8 cellular contexts compared by ENCODE assay signal in genomic region chr3:157174616-157175498, GRCh38. TPM values are rescaled to one million over a fixed set of nuclear protein-coding genes. Genes with fewer than 3 reads are reported as not detected.
DNase-seq lines count a peak whose midpoint lies in the region; ATAC-seq and TF ChIP-seq lines count a peak whose summit lies in the region.

No MANE protein-coding gene starts in this region.

- H3K79me2 ChIP-seq in SK-N-SH (ENCODE audit: insufficient read depth) = peaks cover 34% of the 10 kb centered on the region

- H3K9me3 ChIP-seq in SK-N-SH = no peaks in the 10 kb centered on the region

- H3K36me3 Mint-ChIP-seq in activated naive CD4-positive, alpha-beta T cell treated with anti-CD3 and anti-CD28 coated beads, Interleukin-2, amount 50 U/mL, for 72 hours = peaks cover 30 to 39% of the 10 kb centered on the region in 2 donors

- H3K36me3 ChIP-seq in SK-N-SH (replicated peaks in 1 of 2; ENCODE audit: control insufficient read depth in 1 of 2, insufficient read depth in 2 of 2, low read length in 1 of 2) = peaks cover 0 to 3% of the 10 kb centered on the region in 2 experiments

- CTCF ChIA-PET in GM10248 (lab: Yijun Ruan, JAX) (interaction anchor here (0.8 to 6.4 kb wide), 5 partner anchors 13 to 64 kb away, joined by 3 to 95 read pairs (median 7); partner anchors contain the start of gene CCNL1), SK-N-SH (lab: Yijun Ruan, JAX) (interaction anchor here (0.6 to 4.5 kb wide), 7 partner anchors 10 to 37 kb away, joined by 3 to 22 read pairs (median 6); partner anchors contain the start of gene CCNL1)

- no peaks in the 10 kb centered on the region for H4K20me1 ChIP-seq in SK-N-SH (ENCODE audit: insufficient read depth)

- H3K27ac Mint-ChIP-seq in activated naive CD4-positive, alpha-beta T cell treated with anti-CD3 and anti-CD28 coated beads, Interleukin-2, amount 50 U/mL, for 72 hours = peak overlapping the region; percentile 94 to 99

- POLR2A ChIA-PET in GM10248 (lab: Yijun Ruan, JAX) (interaction anchor here (1.1 to 5.5 kb wide), 5 partner anchors 12 to 86 kb away, joined by 6 to 73 read pairs (median 6); partner anchors contain the start of gene CCNL1), SK-N-SH (lab: Yijun Ruan, JAX) (interaction anchor here (0.6 to 2.8 kb wide), 9 partner anchors 10 to 234 kb away, joined by 3 to 94 read pairs (median 4); partner anchors contain the start of gene CCNL1)

- peak; percentile 8; the same call in 1 of the 2 replicates for TF ChIP-seq RAD21 in SK-N-SH (IDR thresholded peaks at IDR 0.05; ENCODE audit: low read length)

- peak overlapping the region; percentile 83 for H2AFZ ChIP-seq in SK-N-SH (ENCODE audit: low read depth)

- TF ChIP-seq CTCF in GM10248 (IDR thresholded peaks at IDR 0.05; ENCODE audit: control extremely low read depth, extremely low read depth, low read depth, missing control alignments) (no peak), SK-N-SH (IDR thresholded peaks at IDR 0.05) (no peak)

- peak; percentile 56 to 64; a peak in 2 of 4 replicates for TF ChIP-seq EP300 in SK-N-SH (IDR thresholded peaks at IDR 0.05; ENCODE audit: borderline replicate concordance in 1 of 2, low read depth in 1 of 2, low read length in 1 of 2)

- peak; percentile 96 for DNase-seq in GM10248 (ENCODE audit: extremely low spot score)
- DNase-seq in NCI-H1092 (lab: John Stamatoyannopoulos, UW) = peak; percentile 99
- DNase-seq in SK-N-SH = peak; percentile 92
- peak; percentile 91 to 100 for DNase-seq in activated naive CD4-positive, alpha-beta T cell treated with anti-CD3 and anti-CD28 coated beads, Interleukin-2, amount 50 U/mL, for 72 hours (ENCODE audit: low spot score in 2 of 2)
- DNase-seq in globus pallidus (ENCODE audit: low spot score) = peak; percentile 99
- peak; percentile 99 for DNase-seq in non-pigmented ciliary epithelial cell (ENCODE audit: low read depth)
- peak; percentile 99 for DNase-seq in superior temporal gyrus (ENCODE audit: extremely low spot score)

- peak overlapping the region; percentile 98 to 99 for H3K27ac ChIP-seq in SK-N-SH (ENCODE audit: low read depth in 2 of 2, low read length in 1 of 2)

- WGBS in SK-N-SH (ENCODE audit: low lambda C conversion rate) = under 1% methylated on average over 53 of the region's 63 CpGs

- peaks cover 0 to 10% of the 10 kb centered on the region in 2 donors for H3K9me3 Mint-ChIP-seq in activated naive CD4-positive, alpha-beta T cell treated with anti-CD3 and anti-CD28 coated beads, Interleukin-2, amount 50 U/mL, for 72 hours

- H3F3A ChIP-seq in SK-N-SH (replicated peaks; ENCODE audit: insufficient read depth) = peaks cover 8% of the 10 kb centered on the region

- H3K9me2 ChIP-seq in SK-N-SH = no peaks in the 10 kb centered on the region

- peak; percentile 95 for ATAC-seq in HG02610 (IDR thresholded peaks at IDR 0.05; ENCODE audit: unreplicated experiment)
- ATAC-seq in activated naive CD4-positive, alpha-beta T cell treated with anti-CD3 and anti-CD28 coated beads, Interleukin-2, amount 50 U/mL, for 72 hours = peak; percentile 95 to 97

- H3K4me3 ChIP-seq in SK-N-SH (ENCODE audit: low read depth in 2 of 2, low read length in 1 of 2) = peak overlapping the region; percentile 73 to 74

- H3K4me2 ChIP-seq in SK-N-SH = peak overlapping the region; percentile 89

- peaks cover 0 to 10% of the 10 kb centered on the region in 2 experiments; a peak in 2 of 4 replicates for H3K4me1 ChIP-seq in SK-N-SH (ENCODE audit: control insufficient read depth in 1 of 2, insufficient read depth in 2 of 2, low read depth in 1 of 2, low read length in 1 of 2)

- peak overlapping the region; percentile 96 for H3K9ac ChIP-seq in SK-N-SH

- H3K27me3 ChIP-seq in SK-N-SH (ENCODE audit: insufficient read depth) = no peaks in the 10 kb centered on the region

TF ChIP-seq in SK-N-SH, 30 proteins besides CTCF, POLR2A, EP300 and RAD21 (continues in another document):
- TF ChIP-seq EZH2phosphoT487 (IDR thresholded peaks at IDR 0.05; ENCODE audit: borderline replicate concordance, low read depth) = no peak
- TF ChIP-seq TCF12 (IDR thresholded peaks at IDR 0.05) = peak; percentile 69
- peak; percentile 35 for TF ChIP-seq RFX5 (IDR thresholded peaks at IDR 0.05; ENCODE audit: low read length)
- TF ChIP-seq FOXJ3 (CRISPR knock-in tag; IDR thresholded peaks at IDR 0.05) = peak; percentile 75; the same call in 1 of the 2 replicates
- TF ChIP-seq FOSL2 (IDR thresholded peaks at IDR 0.05; ENCODE audit: borderline replicate concordance, low read depth) = no peak
- TF ChIP-seq MXI1 (IDR thresholded peaks at IDR 0.05; ENCODE audit: low read depth, low read length) = peak; percentile 94
- TF ChIP-seq CHD2 (IDR thresholded peaks at IDR 0.05; ENCODE audit: low read length, partially characterized antibody) = peak; percentile 98
- TF ChIP-seq USF1 (IDR thresholded peaks at IDR 0.05; ENCODE audit: borderline replicate concordance, low read depth) = peak; percentile 18; the same call in 1 of the 2 replicates
- peak; percentile 25; the same call in 1 of the 2 replicates for TF ChIP-seq REST (IDR thresholded peaks at IDR 0.05; ENCODE audit: low read depth, low read length)
- TF ChIP-seq MEF2A (IDR thresholded peaks at IDR 0.05; ENCODE audit: borderline replicate concordance, low read depth) = peak; percentile 32; the same call in 1 of the 2 replicates
- peak; percentile 88 for TF ChIP-seq PBX3 (IDR thresholded peaks at IDR 0.05)
- TF ChIP-seq MAX (IDR thresholded peaks at IDR 0.05; ENCODE audit: low read depth) = peak; percentile 97
- no peak for TF ChIP-seq IRF3 (IDR thresholded peaks at IDR 0.05; ENCODE audit: low read depth, low read length)

RNA-seq across cellular contexts. Expression of gene CCNL1, which starts 14.9 kb away (rescaled TPM):
- 99.8 and 131 TPM in 2 replicates for polyA plus RNA-seq in SK-N-SH (2012; rRNA removed)
- polyA plus RNA-seq in SK-N-SH (2012; cell fraction: cytosol; rRNA removed) = 27.3 and 29.6 TPM in 2 replicates
- polyA plus RNA-seq in SK-N-SH (2012; cell fraction: nucleus; rRNA removed) = 490 and 685 TPM in 2 replicates
- total RNA-seq in activated naive CD4-positive, alpha-beta T cell treated with anti-CD3 and anti-CD28 coated beads, Interleukin-2, amount 50 U/mL, for 72 hours = 100 to 1,000 TPM; 260 to 288 TPM

Comparison
In these comparisons a context has a peak if more than half of its experiments do, and no peak if none do; other contexts are left out.
1. Peak in every context shown above with its lines: DNase-seq, ATAC-seq, H3K4me3 ChIP-seq and H3K27ac ChIP-seq.